Comparison of ENCODE assay signal across 16 cellular contexts in the genomic region with DNA sequence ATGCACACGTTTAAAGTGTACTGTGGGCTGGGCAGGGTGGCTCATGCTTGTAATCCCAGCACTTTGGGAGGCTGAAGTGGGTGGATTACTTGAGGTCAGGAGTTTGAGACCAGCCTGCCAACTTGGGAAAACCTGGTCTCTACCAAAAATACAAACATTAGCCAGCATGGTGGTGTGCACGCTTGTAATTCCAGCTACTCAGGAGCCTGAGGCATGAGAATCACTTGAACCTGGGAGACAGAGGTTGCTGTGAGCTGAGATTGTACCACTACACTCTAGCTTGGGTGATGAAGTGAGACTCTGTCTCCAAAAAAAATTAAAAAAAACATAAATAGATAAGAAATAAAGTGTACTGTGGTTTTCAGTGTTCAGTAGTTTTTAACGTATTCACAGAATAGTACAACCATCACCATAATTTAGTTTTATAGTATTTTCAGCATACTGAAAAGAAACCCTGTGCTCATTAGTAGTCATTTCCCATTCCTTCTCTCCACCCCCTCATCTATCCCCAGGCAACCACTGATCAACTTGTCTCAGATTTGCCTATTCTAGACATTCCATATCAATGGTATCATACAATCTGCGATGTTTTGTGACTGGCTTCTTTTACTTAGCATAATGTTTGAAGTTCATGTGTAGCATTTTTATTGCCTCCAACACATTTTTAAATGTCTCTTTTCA. TPM values are rescaled to one million over a fixed set of nuclear protein-coding genes. Genes with fewer than 3 reads are reported as not detected.
DNase-seq lines count a peak whose midpoint lies in the region; ATAC-seq, FAIRE-seq and TF ChIP-seq lines count a peak whose summit lies in the region.
"Had no signal": no experiment of that assay in that cellular context is flagged by ENCODE, and none has a peak within 500 bp of the region (broad histone marks: within the 10 kb centered on the region; RNA-seq: fewer than 3 reads in every experiment).

No MANE protein-coding gene starts in this region.

- in situ Hi-C loops in IMR-90 (cut with MboI; ENCODE audit: low sequenced_read_pairs) = loop anchor here (25.0 kb wide), 1 partner anchor 498 kb away; no protein-coding TSS in a partner anchor

- CTCF ChIA-PET in AG04449 (lab: Yijun Ruan, JAX) = interaction anchor here (1.0 to 1.2 kb wide), 3 partner anchors 10 to 185 kb away, joined by 3 to 5 read pairs (median 3); no protein-coding TSS in a partner anchor
- CTCF ChIA-PET in IMR-90 (lab: Yijun Ruan, JAX) = interaction anchor here (0.5 kb wide), 1 partner anchor 691 kb away, joined by 3 read pairs; no protein-coding TSS in a partner anchor

- H3K27me3 ChIP-seq in IMR-90 (ENCODE audit: control insufficient read depth, insufficient read depth, low read length) (no peaks in the 10 kb centered on the region), bronchial epithelial cell (ENCODE audit: control insufficient read depth, insufficient read depth, low read length) (no peaks in the 10 kb centered on the region)
- H3K27me3 ChIP-seq: BLaER1, gastrocnemius medialis, testis had no signal

- H2BK15ac ChIP-seq in IMR-90 (ENCODE audit: low read depth, low read length) = no peak overlapping the region; the same call in 2 of the 3 replicates

- no peak overlapping the region for H2BK20ac ChIP-seq in IMR-90 (ENCODE audit: low read depth, low read length)

- H4K8ac ChIP-seq in IMR-90 (ENCODE audit: low read depth in 2 of 2, low read length in 2 of 2) = no peak overlapping the region; a peak in 1 of 4 replicates

- FAIRE-seq in bronchial epithelial cell (lab: Jason Lieb, UNC) = no peak
- FAIRE-seq: TTC549 had no signal

- H3K4ac ChIP-seq in IMR-90 (ENCODE audit: low read depth, low read length) = peak overlapping the region; percentile 36; the same call in 1 of the 2 replicates

- no peak for TF ChIP-seq RAD21 in IMR-90 (IDR thresholded peaks at IDR 0.05; ENCODE audit: low read length)

- H2AK9ac ChIP-seq in IMR-90 (replicated peaks; ENCODE audit: low read depth, low read length, poor library complexity) = no peak overlapping the region

- H2BK5ac ChIP-seq in IMR-90 (ENCODE audit: low read depth, low read length, poor library complexity, severe bottlenecking) = peak overlapping the region; percentile 62

- peaks cover 4 to 35% of the 10 kb centered on the region in 2 experiments; a peak in 3 of 4 replicates for H3K79me1 ChIP-seq in IMR-90 (ENCODE audit: low read depth in 1 of 2, low read length in 2 of 2)

- peak; percentile 56 for DNase-seq in AG04449 (ENCODE audit: low read depth, low spot score)
- DNase-seq in IMR-90 = peak; percentile 86
- DNase-seq in bronchial epithelial cell (ENCODE audit: low read depth) = peak; percentile 90
- DNase-seq in left colon = no peak
- DNase-seq in NCI-H1436 (lab: John Stamatoyannopoulos, UW) = no peak
- no peak for DNase-seq in OCI-M2 (lab: John Stamatoyannopoulos, UW; ENCODE audit: unreplicated experiment)
- DNase-seq: activated T-cell treated with anti-CD3 and anti-CD28 coated beads for 4 hours, gastrocnemius medialis, GF-D8, NCI-H1930, PC-9, testis had no signal

- TF ChIP-seq POLR2A in IMR-90 (IDR thresholded peaks at IDR 0.05; ENCODE audit: low read depth, low read length) = no peak

- H2AK5ac ChIP-seq in IMR-90 (ENCODE audit: low read depth, low read length) = no peak overlapping the region

- H3K18ac ChIP-seq in IMR-90 (ENCODE audit: low read depth, low read length) = peak overlapping the region; percentile 36; the same call in 1 of the 2 replicates

- H3K9ac ChIP-seq in IMR-90 (ENCODE audit: low read depth, low read length) = no peak overlapping the region
- H3K9ac ChIP-seq: BLaER1 had no signal

- H3K14ac ChIP-seq in IMR-90 (replicated peaks; ENCODE audit: low read depth, low read length) = peak overlapping the region; percentile 85

- H3K23ac ChIP-seq in IMR-90 (ENCODE audit: low read depth, low read length) = peak overlapping the region; percentile 66; the same call in 1 of the 2 replicates

- POLR2A ChIA-PET in AG04449 (lab: Yijun Ruan, JAX) = no interaction called here
- POLR2A ChIA-PET in IMR-90 (lab: Charles Lee; ENCODE audit: unreplicated experiment) = no interaction called here

- TF ChIP-seq CTCF in AG04449 (IDR thresholded peaks at IDR 0.05; ENCODE audit: insufficient read depth, low read length, missing control alignments) (no peak), IMR-90 (conservative IDR thresholded peaks at IDR 0.05; ENCODE audit: low read depth, low read length) (no peak), bronchial epithelial cell (IDR thresholded peaks at IDR 0.05; ENCODE audit: insufficient read depth, low read length, severe bottlenecking) (no peak)

- intact Hi-C loops in IMR-90 (cut with micrococcal nuclease) = no loop called here
- intact Hi-C loops in left colon (cut with DNase I, micrococcal nuclease) = no loop called here

- no peaks in the 10 kb centered on the region for H3K36me3 ChIP-seq in IMR-90 (ENCODE audit: control insufficient read depth, insufficient read depth, low read length)
- no peaks in the 10 kb centered on the region for H3K36me3 ChIP-seq in bronchial epithelial cell (ENCODE audit: control insufficient read depth, insufficient read depth, low read length)
- H3K36me3 ChIP-seq: gastrocnemius medialis had no signal

- no peaks in the 10 kb centered on the region for H3K9me3 ChIP-seq in IMR-90 (ENCODE audit: control insufficient read depth, insufficient read depth, low read length)
- H3K9me3 ChIP-seq: gastrocnemius medialis, testis had no signal

- no TSS peak for BruUV-seq in IMR-90 (replicated peaks; lab: Mats Ljungman, UMichigan)

- peak overlapping the region; percentile 9; the same call in 1 of the 2 replicates for H4K91ac ChIP-seq in IMR-90 (ENCODE audit: insufficient read depth, low read depth, low read length)

- H4K20me1 ChIP-seq in IMR-90 (ENCODE audit: insufficient read depth, low read length) = peaks cover 27% of the 10 kb centered on the region

- dilution Hi-C loops in IMR-90 (cut with HindIII; ENCODE audit: low sequenced_read_pairs, unreplicated experiment) = no loop called here

- peak overlapping the region; percentile 31; the same call in 1 of the 2 replicates for H4K5ac ChIP-seq in IMR-90 (ENCODE audit: low read depth, low read length)

- H3K4me3 ChIP-seq in AG04449 (ENCODE audit: low read depth, low read length) (no peak overlapping the region; the same call in 1 of the 2 replicates), IMR-90 (ENCODE audit: insufficient read depth, low read depth, low read length) (no peak overlapping the region), bronchial epithelial cell (ENCODE audit: low read depth, low read length) (no peak overlapping the region)
- H3K4me3 ChIP-seq: BLaER1, gastrocnemius medialis, PC-9, testis had no signal

- ATAC-seq in IMR-90 (ENCODE audit: low read depth) (peak; percentile 98), left colon (peak; percentile 50), HG03280 (IDR thresholded peaks at IDR 0.05; ENCODE audit: unreplicated experiment) (no peak), HG03457 (IDR thresholded peaks at IDR 0.05; ENCODE audit: unreplicated experiment) (no peak)
- ATAC-seq: gastrocnemius medialis had no signal

- H2BK120ac ChIP-seq in IMR-90 (ENCODE audit: low read depth, low read length) = no peak overlapping the region

- no peak overlapping the region for H2AFZ ChIP-seq in IMR-90 (replicated peaks; ENCODE audit: low read length, poor library complexity)
- H2AFZ ChIP-seq: PC-9 had no signal

- no peak overlapping the region for H3K56ac ChIP-seq in IMR-90 (ENCODE audit: extremely low read depth, insufficient read depth, low read length)

- WGBS in IMR-90 (ENCODE audit: extremely low coverage in 2 of 2, insufficient read length in 1 of 2), 2 experiments = no CpG with 5 or more reads among the region's 4 CpGs

- H3K9me1 ChIP-seq in IMR-90 (ENCODE audit: insufficient read depth, low read length) = 0 out of 2 replicates have a peak, but pooled peaks cover 7% of the 10 kb centered on the region

- peak overlapping the region; percentile 73 for H3K4me2 ChIP-seq in IMR-90 (ENCODE audit: low read depth, low read length)
- H3K4me2 ChIP-seq: BLaER1, PC-9 had no signal

- H3K4me1 ChIP-seq in IMR-90 (ENCODE audit: control insufficient read depth, insufficient read depth, low read length) = peaks cover 5% of the 10 kb centered on the region
- H3K4me1 ChIP-seq: BLaER1, testis had no signal

- peak overlapping the region; percentile 49 for H3K27ac ChIP-seq in IMR-90 (ENCODE audit: insufficient read depth, low read length)
- H3K27ac ChIP-seq: BLaER1, gastrocnemius medialis, PC-9, testis had no signal

TF ChIP-seq in IMR-90, 13 proteins besides CTCF, POLR2A, EP300 and RAD21:
- TF ChIP-seq CHD1 (IDR thresholded peaks at IDR 0.05; ENCODE audit: low read depth, low read length) (no peak), RCOR1 (IDR thresholded peaks at IDR 0.05; ENCODE audit: insufficient replicate concordance, low read length) (no peak), BHLHE40 (IDR thresholded peaks at IDR 0.05; ENCODE audit: low read depth, low read length) (peak; percentile 47; the same call in 1 of the 2 replicates), FOS (IDR thresholded peaks at IDR 0.05; ENCODE audit: low read depth, low read length) (peak; percentile 17; the same call in 1 of the 2 replicates), MAFK (IDR thresholded peaks at IDR 0.05; ENCODE audit: low read depth, low read length) (peak; percentile 63)

RNA-seq across cellular contexts. Expression of gene SLAIN2, which starts 19.1 kb away (rescaled TPM):
- 23.3 and 32.2 TPM in 2 replicates for total RNA-seq in IMR-90 (2012; rRNA removed)
- polyA plus RNA-seq in IMR-90 (2012; rRNA removed) = 42.3 and 53.0 TPM in 2 replicates
- polyA plus RNA-seq in IMR-90 (2012; cell fraction: cytosol; rRNA removed) = 17.1 and 18.7 TPM in 2 replicates
- polyA plus RNA-seq in IMR-90 (2012; cell fraction: nucleus; rRNA removed; ENCODE audit: low replicate concordance) = 11.2 and 44.3 TPM in 2 replicates
- 28.7 and 30.3 TPM in 2 replicates for total RNA-seq in bronchial epithelial cell
- 10 to 100 TPM; 90.1 to 94.4 TPM for total RNA-seq in left colon

Comparison
In these comparisons a context has a peak if more than half of its experiments do, and no peak if none do; other contexts are left out.
1. DNase-seq: peak in AG04449 (single experiment), IMR-90 (single experiment) and bronchial epithelial cell (single experiment); none in left colon (0 of 2), NCI-H1436 (single experiment) and OCI-M2 (single experiment).
2. ATAC-seq: peak in IMR-90 (single experiment) and left colon (single experiment); none in HG03280 (single experiment) and HG03457 (single experiment).